Comparison of ENCODE assay signal across 9 cellular contexts in the genomic region with DNA sequence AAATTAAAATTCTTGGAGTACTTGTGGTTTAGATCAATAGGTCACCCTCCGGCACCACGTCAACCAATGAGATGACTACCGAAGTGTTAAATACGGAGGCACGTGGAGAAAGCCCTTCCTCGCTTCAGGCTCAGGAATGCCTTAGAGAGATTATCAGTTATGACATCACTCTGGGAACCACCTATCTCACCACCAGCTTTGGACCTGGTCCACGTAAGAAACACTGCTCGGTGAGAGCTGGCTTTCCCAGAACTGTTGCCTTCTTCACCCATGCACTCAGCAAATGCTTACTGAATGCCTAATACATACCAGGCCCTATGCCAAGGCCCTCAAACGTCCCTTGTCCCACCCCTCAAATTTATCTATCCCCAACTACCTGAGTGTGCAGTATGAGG.
A peak's percentile ranks its signal among the peaks of the same experiment; 100 is the strongest.
DNase-seq lines count a peak whose midpoint lies in the region; ATAC-seq, FAIRE-seq and TF ChIP-seq lines count a peak whose summit lies in the region.
"Had no signal": no experiment of that assay in that cellular context is flagged by ENCODE, and none has a peak within 500 bp of the region (broad histone marks: within the 10 kb centered on the region; RNA-seq: fewer than 3 reads in every experiment).

No MANE protein-coding gene starts in this region.

- no peak for TF ChIP-seq POLR2A in transverse colon (IDR thresholded peaks at IDR 0.05)

- H3K27me3 ChIP-seq in bronchial epithelial cell (ENCODE audit: control insufficient read depth, insufficient read depth, low read length), result no peaks in the 10 kb centered on the region
- no peaks in the 10 kb centered on the region for H3K27me3 ChIP-seq in muscle layer of duodenum (ENCODE audit: low read depth, low read length)
- no peaks in the 10 kb centered on the region for H3K27me3 ChIP-seq in transverse colon
- H3K27me3 ChIP-seq: cardiac muscle cell had no signal

- H3K36me3 ChIP-seq in bronchial epithelial cell (ENCODE audit: control insufficient read depth, insufficient read depth, low read length) (peaks cover 3% of the 10 kb centered on the region), muscle layer of duodenum (ENCODE audit: control insufficient read depth in 1 of 2, insufficient read depth in 2 of 2, low read length in 2 of 2) (peaks cover 0 to 10% of the 10 kb centered on the region in 2 donors), transverse colon (peaks cover 0 to 4% (median 0%) of the 10 kb centered on the region in 4 donors)
- H3K36me3 ChIP-seq: cardiac muscle cell had no signal

- peak overlapping the region; percentile 21 for H3K27ac ChIP-seq in muscle layer of duodenum (ENCODE audit: low read length)
- H3K27ac ChIP-seq in transverse colon, result peak overlapping the region; percentile 63 to 70 (median 66)
- H3K27ac ChIP-seq: cardiac muscle cell had no signal

- DNase-seq in activated T-cell treated with anti-CD3 and anti-CD28 coated beads, Interleukin-2, amount 50 U/mL, for 24 hours, result no peak
- DNase-seq in activated T-cell treated with anti-CD3 and anti-CD28 coated beads for 4 hours, result no peak
- peak; percentile 62 for DNase-seq in bronchial epithelial cell (ENCODE audit: low read depth)
- no peak for DNase-seq in transverse colon
- no peak for DNase-seq in DMS 273 (lab: John Stamatoyannopoulos, UW; ENCODE audit: unreplicated experiment)

- no peak for ATAC-seq in GM19467 (IDR thresholded peaks at IDR 0.05; ENCODE audit: unreplicated experiment)
- no peak for ATAC-seq in HG03457 (IDR thresholded peaks at IDR 0.05; ENCODE audit: unreplicated experiment)

- no peak for TF ChIP-seq EP300 in transverse colon (IDR thresholded peaks at IDR 0.05; ENCODE audit: low read depth)

- H3K4me3 Mint-ChIP-seq in activated T-cell treated with anti-CD3 and anti-CD28 coated beads, Interleukin-2, amount 50 U/mL, for 24 hours, result no peak overlapping the region

- no peaks in the 10 kb centered on the region for H3K9me3 ChIP-seq in muscle layer of duodenum (ENCODE audit: control insufficient read depth in 1 of 2, low read length in 2 of 2)
- H3K9me3 ChIP-seq in transverse colon, result no peaks in the 10 kb centered on the region

- H3K4me1 ChIP-seq in muscle layer of duodenum (ENCODE audit: control insufficient read depth in 1 of 2, insufficient read depth in 2 of 2, low read length in 2 of 2) (peaks cover under 1 to 15% of the 10 kb centered on the region in 2 donors), transverse colon (peaks cover 8 to 39% (median 23%) of the 10 kb centered on the region in 4 donors)

- no peak for TF ChIP-seq CTCF in bronchial epithelial cell (IDR thresholded peaks at IDR 0.05; ENCODE audit: insufficient read depth, low read length, severe bottlenecking)
- no peak for TF ChIP-seq CTCF in transverse colon (IDR thresholded peaks at IDR 0.05)

- H3K4me3 ChIP-seq in bronchial epithelial cell (ENCODE audit: low read depth, low read length) (no peak overlapping the region), muscle layer of duodenum (ENCODE audit: low read depth in 1 of 2, low read length in 2 of 2) (no peak overlapping the region), transverse colon (no peak overlapping the region)
- H3K4me3 ChIP-seq: cardiac muscle cell had no signal

- in situ Hi-C loops in transverse colon (cut with MboI; ENCODE audit: low pct_ligation_motif_present in 1 of 4, low pct_unique_long_range_greater_than_20kb in 1 of 4, low sequenced_read_pairs in 3 of 4), result no loop called here

- 48 to 68% methylated on average over 9 of the region's 9 CpGs for WGBS in transverse colon (ENCODE audit: low coverage in 1 of 2), 2 donors

- H3K36me3 Mint-ChIP-seq in activated T-cell treated with anti-CD3 and anti-CD28 coated beads, Interleukin-2, amount 50 U/mL, for 24 hours (ENCODE audit: low read depth), result peaks cover 66% of the 10 kb centered on the region

- intact Hi-C loops in transverse colon (cut with DNase I; ENCODE audit: low total_unique reads), result no loop called here

- peaks cover 41% of the 10 kb centered on the region for H3K4me1 Mint-ChIP-seq in activated T-cell treated with anti-CD3 and anti-CD28 coated beads, Interleukin-2, amount 50 U/mL, for 24 hours (ENCODE audit: low read depth)

- no peak for FAIRE-seq in bronchial epithelial cell (lab: Jason Lieb, UNC)

- H3K9me3 Mint-ChIP-seq in activated T-cell treated with anti-CD3 and anti-CD28 coated beads, Interleukin-2, amount 50 U/mL, for 24 hours, result no peaks in the 10 kb centered on the region

- H3K27me3 Mint-ChIP-seq in activated T-cell treated with anti-CD3 and anti-CD28 coated beads, Interleukin-2, amount 50 U/mL, for 24 hours, result no peaks in the 10 kb centered on the region

- peak overlapping the region; percentile 52 for H3K27ac Mint-ChIP-seq in activated T-cell treated with anti-CD3 and anti-CD28 coated beads, Interleukin-2, amount 50 U/mL, for 24 hours
